ENCODE assay signal across 21 cellular contexts in the genomic region with DNA sequence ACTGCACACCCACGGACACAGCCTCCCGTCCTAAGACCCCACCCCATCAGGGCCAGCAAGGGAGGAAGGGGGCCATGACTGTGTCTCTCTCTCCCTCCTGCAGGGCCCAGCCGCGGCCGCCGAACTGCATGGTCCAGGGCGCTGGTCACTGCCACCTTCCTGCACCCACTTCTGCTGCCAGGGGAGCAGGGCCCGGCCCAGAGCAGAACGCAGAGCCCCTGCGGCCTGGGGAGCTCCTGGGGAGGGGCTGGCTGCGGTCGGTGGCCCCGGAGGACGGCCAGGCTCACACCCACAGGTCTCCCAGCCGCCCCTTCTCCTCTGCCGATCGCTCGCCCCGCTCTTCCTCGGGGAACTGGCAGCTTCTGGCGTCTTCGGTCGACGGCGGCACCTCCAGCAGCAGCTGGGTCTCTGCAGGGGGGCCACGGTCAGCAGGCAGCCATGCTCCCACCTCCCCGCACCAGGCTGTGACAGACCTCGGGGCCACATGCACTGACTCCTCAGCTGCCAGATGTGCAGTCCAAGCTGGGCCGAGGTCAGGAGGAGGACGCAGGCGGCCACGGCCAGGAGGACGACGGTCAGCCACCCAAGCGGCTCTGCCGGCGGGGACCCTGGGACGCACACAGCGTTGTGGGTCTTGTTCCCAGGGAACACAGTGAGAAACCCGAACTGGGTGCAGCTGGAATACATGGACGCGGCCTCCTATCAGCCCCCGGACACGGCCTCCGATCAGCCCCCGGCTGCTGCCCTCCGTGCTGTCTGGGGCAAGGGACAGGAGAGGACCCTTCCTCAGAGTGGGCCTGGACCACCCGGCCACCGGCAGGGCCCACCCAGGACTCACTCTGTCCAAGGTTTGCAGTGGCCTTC. TPM values are rescaled to one million over a fixed set of nuclear protein-coding genes. Genes with fewer than 3 reads are reported as not detected.
DNase-seq lines count a peak whose midpoint lies in the region; ATAC-seq and TF ChIP-seq lines count a peak whose summit lies in the region.
"Had no signal": no experiment of that assay in that cellular context is flagged by ENCODE, and none has a peak within 500 bp of the region (broad histone marks: within the 10 kb centered on the region; RNA-seq: fewer than 3 reads in every experiment).

No MANE protein-coding gene starts in this region.

- H3K27me3 ChIP-seq in IMR-90 (ENCODE audit: control insufficient read depth, insufficient read depth, low read length) (no peaks in the 10 kb centered on the region; the same call in 1 of the 2 replicates), osteoblast (ENCODE audit: insufficient read depth, low read length) (peaks cover 11% of the 10 kb centered on the region)

- no peaks in the 10 kb centered on the region for H3K79me1 ChIP-seq in IMR-90 (ENCODE audit: low read depth in 1 of 2, low read length in 2 of 2)

- no peak overlapping the region for H3K14ac ChIP-seq in IMR-90 (replicated peaks; ENCODE audit: low read depth, low read length)

- H4K8ac ChIP-seq in IMR-90 (ENCODE audit: low read depth in 2 of 2, low read length in 2 of 2), result no peak overlapping the region

- H3K56ac ChIP-seq in IMR-90 (ENCODE audit: extremely low read depth, insufficient read depth, low read length), result no peak overlapping the region

- H2AFZ ChIP-seq in IMR-90 (replicated peaks; ENCODE audit: low read length, poor library complexity) (peak overlapping the region; percentile 43), osteoblast (ENCODE audit: low read length) (no peak overlapping the region)

- H3K79me2 ChIP-seq in osteoblast (ENCODE audit: insufficient read depth, low read length), result no peaks in the 10 kb centered on the region

- H2AK9ac ChIP-seq in IMR-90 (replicated peaks; ENCODE audit: low read depth, low read length, poor library complexity), result peak overlapping the region; percentile 61

- intact Hi-C loops in activated CD4-positive, alpha-beta T cell treated with anti-CD3 and anti-CD28 coated beads, Interleukin-2, amount 10 ng/mL, durations not matched to agents 24 days and 14 days (cut with micrococcal nuclease), result loop anchor here (5.0 to 10.0 kb wide), 2 partner anchors 69 to 169 kb away; partner anchors contain the start of gene UBE2J2
- intact Hi-C loops in IMR-90 (cut with micrococcal nuclease), result no loop called here

- TF ChIP-seq RAD21 in IMR-90 (IDR thresholded peaks at IDR 0.05; ENCODE audit: low read length), result no peak

- no peak overlapping the region for H4K91ac ChIP-seq in IMR-90 (ENCODE audit: insufficient read depth, low read depth, low read length)

- H3K18ac ChIP-seq in IMR-90 (ENCODE audit: low read depth, low read length), result no peak overlapping the region

- ATAC-seq in IMR-90 (ENCODE audit: low read depth), result no peak

- no peaks in the 10 kb centered on the region for H3K27me3 Mint-ChIP-seq in activated CD4-positive, alpha-beta T cell treated with anti-CD3 and anti-CD28 coated beads, Interleukin-2, amount 10 ng/mL, durations not matched to agents 24 days and 14 days
- H3K27me3 Mint-ChIP-seq in activated CD4-positive, alpha-beta T cell treated with anti-CD3 and anti-CD28 coated beads, Interleukin-2, amount 10 ng/mL, durations not matched to agents 7 days and 5 days, result no peaks in the 10 kb centered on the region
- H3K27me3 Mint-ChIP-seq: CD8-positive, alpha-beta memory T cell had no signal

- TF ChIP-seq POLR2A in IMR-90 (IDR thresholded peaks at IDR 0.05; ENCODE audit: low read depth, low read length), result no peak

- POLR2A ChIA-PET in activated CD4-positive, alpha-beta T cell treated with anti-CD3 and anti-CD28 coated beads, Interleukin-2, amount 10 ng/mL, durations not matched to agents 7 days and 5 days (lab: Charles Lee), result no interaction called here
- POLR2A ChIA-PET in IMR-90 (lab: Charles Lee; ENCODE audit: unreplicated experiment), result no interaction called here

- H3K4ac ChIP-seq in IMR-90 (ENCODE audit: low read depth, low read length), result no peak overlapping the region

- H3K4me3 ChIP-seq in IMR-90 (ENCODE audit: insufficient read depth, low read depth, low read length) (no peak overlapping the region), osteoblast (ENCODE audit: insufficient read depth, low read length) (no peak overlapping the region)
- H3K4me3 ChIP-seq: colonic mucosa had no signal

- 63% methylated on average over 26 of the region's 49 CpGs; no CpG with 5 or more reads in 1 of the 2 experiments for WGBS in IMR-90 (ENCODE audit: extremely low coverage in 2 of 2, insufficient read length in 1 of 2), 2 experiments

- H2BK120ac ChIP-seq in IMR-90 (ENCODE audit: low read depth, low read length), result no peak overlapping the region

- no peak overlapping the region for H2AK5ac ChIP-seq in IMR-90 (ENCODE audit: low read depth, low read length)

- DNase-seq in activated CD4-positive, alpha-beta T cell treated with anti-CD3 and anti-CD28 coated beads, Interleukin-2, amount 10 ng/mL, durations not matched to agents 24 days and 14 days, result no peak
- no peak for DNase-seq in activated CD4-positive, alpha-beta T cell treated with anti-CD3 and anti-CD28 coated beads, Interleukin-2, amount 10 ng/mL, durations not matched to agents 7 days and 5 days
- DNase-seq in IMR-90, result no peak
- peak; percentile 1 for DNase-seq in effector CD4-positive, alpha-beta T cell
- DNase-seq in osteoblast (ENCODE audit: insufficient read length, low spot score, missing footprints), result peak; percentile 91
- no peak for DNase-seq in H4 (ENCODE audit: low spot score)
- DNase-seq in NCI-H345 treated with DMSO at 0.1 percent for 48 hours (lab: John Stamatoyannopoulos, UW; ENCODE audit: unreplicated experiment), result no peak
- DNase-seq in NCI-H2107 (lab: John Stamatoyannopoulos, UW), result no peak
- DNase-seq: activated CD4-positive, CD25-positive, alpha-beta regulatory T cell treated with anti-CD3 and anti-CD28 coated beads, Interleukin-2, amount 50 U/mL, for 72 hours; colonic mucosa; EL; KG1; NCI-H1105; SHP77 had no signal

- no peak overlapping the region for H3K27ac ChIP-seq in IMR-90 (ENCODE audit: insufficient read depth, low read length)
- H3K27ac ChIP-seq in osteoblast (ENCODE audit: low read depth, low read length), result no peak overlapping the region
- H3K27ac ChIP-seq: colonic mucosa, foreskin keratinocyte, HL-60 had no signal

- no peaks in the 10 kb centered on the region for H3K9me3 Mint-ChIP-seq in activated CD4-positive, alpha-beta T cell treated with anti-CD3 and anti-CD28 coated beads, Interleukin-2, amount 10 ng/mL, durations not matched to agents 24 days and 14 days
- H3K9me3 Mint-ChIP-seq in activated CD4-positive, alpha-beta T cell treated with anti-CD3 and anti-CD28 coated beads, Interleukin-2, amount 10 ng/mL, durations not matched to agents 7 days and 5 days, result no peaks in the 10 kb centered on the region
- H3K9me3 Mint-ChIP-seq: CD8-positive, alpha-beta memory T cell; T-helper 2 cell treated with Interferon-gamma antibody and Interleukin-4, amounts not matched to agents 5 μg/mL and 100 μg/mL, for 36 hours had no signal

- H4K5ac ChIP-seq in IMR-90 (ENCODE audit: low read depth, low read length), result no peak overlapping the region

- no peak overlapping the region for H3K27ac Mint-ChIP-seq in activated CD4-positive, alpha-beta T cell treated with anti-CD3 and anti-CD28 coated beads, Interleukin-2, amount 10 ng/mL, durations not matched to agents 24 days and 14 days
- H3K27ac Mint-ChIP-seq in activated CD4-positive, alpha-beta T cell treated with anti-CD3 and anti-CD28 coated beads, Interleukin-2, amount 10 ng/mL, durations not matched to agents 7 days and 5 days, result no peak overlapping the region
- H3K27ac Mint-ChIP-seq: progenitor cell of endocrine pancreas; T-helper 2 cell treated with Interferon-gamma antibody and Interleukin-4, amounts not matched to agents 5 μg/mL and 100 μg/mL, for 36 hours had no signal

- H4K20me1 ChIP-seq in IMR-90 (ENCODE audit: insufficient read depth, low read length), result no peaks in the 10 kb centered on the region
- H4K20me1 ChIP-seq in osteoblast (ENCODE audit: insufficient read depth, low read length), result no peaks in the 10 kb centered on the region

- TF ChIP-seq CTCF in IMR-90 (conservative IDR thresholded peaks at IDR 0.05; ENCODE audit: low read depth, low read length) (no peak), osteoblast (IDR thresholded peaks at IDR 0.05; ENCODE audit: extremely low read depth, low read depth, low read length) (no peak)

- dilution Hi-C loops in IMR-90 (cut with HindIII; ENCODE audit: low sequenced_read_pairs, unreplicated experiment), result no loop called here

- H3K9ac ChIP-seq in IMR-90 (ENCODE audit: low read depth, low read length), result no peak overlapping the region

- H3K4me2 ChIP-seq in IMR-90 (ENCODE audit: low read depth, low read length) (no peak overlapping the region), osteoblast (ENCODE audit: insufficient read depth, low read length) (no peak overlapping the region)

- peaks cover 17% of the 10 kb centered on the region for H3K36me3 Mint-ChIP-seq in activated CD4-positive, alpha-beta T cell treated with anti-CD3 and anti-CD28 coated beads, Interleukin-2, amount 10 ng/mL, durations not matched to agents 24 days and 14 days (ENCODE audit: low read depth)
- H3K36me3 Mint-ChIP-seq in activated CD4-positive, alpha-beta T cell treated with anti-CD3 and anti-CD28 coated beads, Interleukin-2, amount 10 ng/mL, durations not matched to agents 7 days and 5 days (ENCODE audit: low read depth), result no peaks in the 10 kb centered on the region
- H3K36me3 Mint-ChIP-seq: CD8-positive, alpha-beta memory T cell had no signal

- no peak overlapping the region for H3K23ac ChIP-seq in IMR-90 (ENCODE audit: low read depth, low read length)

- H3K4me3 Mint-ChIP-seq in activated CD4-positive, alpha-beta T cell treated with anti-CD3 and anti-CD28 coated beads, Interleukin-2, amount 10 ng/mL, durations not matched to agents 24 days and 14 days, result peak overlapping the region; percentile 88
- H3K4me3 Mint-ChIP-seq in activated CD4-positive, alpha-beta T cell treated with anti-CD3 and anti-CD28 coated beads, Interleukin-2, amount 10 ng/mL, durations not matched to agents 7 days and 5 days, result no peak overlapping the region
- H3K4me3 Mint-ChIP-seq: T-helper 2 cell treated with Interferon-gamma antibody and Interleukin-4, amounts not matched to agents 5 μg/mL and 100 μg/mL, for 36 hours had no signal

- no peak overlapping the region for H2BK15ac ChIP-seq in IMR-90 (ENCODE audit: low read depth, low read length)

- no peaks in the 10 kb centered on the region for H3K9me3 ChIP-seq in IMR-90 (ENCODE audit: control insufficient read depth, insufficient read depth, low read length)
- no peaks in the 10 kb centered on the region for H3K9me3 ChIP-seq in osteoblast (ENCODE audit: low read depth, low read length)
- H3K9me3 ChIP-seq: colonic mucosa had no signal

- no peaks in the 10 kb centered on the region for H3K9me1 ChIP-seq in IMR-90 (ENCODE audit: insufficient read depth, low read length)

- H3K4me1 ChIP-seq in IMR-90 (ENCODE audit: control insufficient read depth, insufficient read depth, low read length), result peaks cover 8% of the 10 kb centered on the region
- H3K4me1 ChIP-seq in osteoblast (ENCODE audit: insufficient read depth, low read length), result peaks cover 8% of the 10 kb centered on the region
- H3K4me1 ChIP-seq: foreskin keratinocyte had no signal

- H2BK20ac ChIP-seq in IMR-90 (ENCODE audit: low read depth, low read length), result no peak overlapping the region

- in situ Hi-C loops in IMR-90 (cut with MboI; ENCODE audit: low sequenced_read_pairs), result no loop called here

- H3K36me3 ChIP-seq in IMR-90 (ENCODE audit: control insufficient read depth, insufficient read depth, low read length) (no peaks in the 10 kb centered on the region), osteoblast (ENCODE audit: insufficient read depth, low read length) (no peaks in the 10 kb centered on the region)
- H3K36me3 ChIP-seq: colonic mucosa had no signal

- H2BK5ac ChIP-seq in IMR-90 (ENCODE audit: low read depth, low read length, poor library complexity, severe bottlenecking), result no peak overlapping the region

- CTCF ChIA-PET in activated CD4-positive, alpha-beta T cell treated with anti-CD3 and anti-CD28 coated beads, Interleukin-2, amount 10 ng/mL, durations not matched to agents 7 days and 5 days (lab: Charles Lee), result interaction anchor here (0.9 to 1.0 kb wide), 2 partner anchors 81 to 140 kb away, joined by 3 read pairs; no protein-coding TSS in a partner anchor
- CTCF ChIA-PET in IMR-90 (lab: Yijun Ruan, JAX), result no interaction called here

- H3K4me1 Mint-ChIP-seq in activated CD4-positive, alpha-beta T cell treated with anti-CD3 and anti-CD28 coated beads, Interleukin-2, amount 10 ng/mL, durations not matched to agents 24 days and 14 days, result peaks cover 19% of the 10 kb centered on the region
- H3K4me1 Mint-ChIP-seq in activated CD4-positive, alpha-beta T cell treated with anti-CD3 and anti-CD28 coated beads, Interleukin-2, amount 10 ng/mL, durations not matched to agents 7 days and 5 days, result peaks cover 22% of the 10 kb centered on the region

- no TSS peak for BruUV-seq in IMR-90 (replicated peaks; lab: Mats Ljungman, UMichigan)

RNA-seq across cellular contexts. Expression of gene TNFRSF18, which starts 2.6 kb away (rescaled TPM):
- 250 and 254 TPM in 2 replicates for total RNA-seq in activated CD4-positive, alpha-beta T cell treated with anti-CD3 and anti-CD28 coated beads, Interleukin-2, amount 10 ng/mL, durations not matched to agents 24 days and 14 days
- 10 to 100 TPM; 26.0 to 33.9 TPM for total RNA-seq in activated CD4-positive, alpha-beta T cell treated with anti-CD3 and anti-CD28 coated beads, Interleukin-2, amount 10 ng/mL, durations not matched to agents 7 days and 5 days
- total RNA-seq in IMR-90 (2012; rRNA removed) (0.18 TPM in 1 of 2 replicates, not detected in the other), osteoblast (0.29 TPM in 1 of 2 replicates, not detected in the other)
- polyA plus RNA-seq in IMR-90 (2012; rRNA removed), result 1.0 and 1.2 TPM in 2 replicates
- polyA plus RNA-seq in IMR-90 (2012; cell fraction: cytosol; rRNA removed), result 0.23 and 0.65 TPM in 2 replicates
- 4.4 and 10.1 TPM in 2 replicates for polyA plus RNA-seq in IMR-90 (2012; cell fraction: nucleus; rRNA removed; ENCODE audit: low replicate concordance)
- not detected in 2 replicates for total RNA-seq in H4 (2014; rRNA removed; shearing (Covaris generic))
- total RNA-seq: endothelial cell of umbilical vein had no signal
- polyA plus RNA-seq: endothelial cell of umbilical vein had no signal

RNA-seq across cellular contexts. Expression of gene TNFRSF4, which starts 10.2 kb away (rescaled TPM):
- 692 and 702 TPM in 2 replicates for total RNA-seq in activated CD4-positive, alpha-beta T cell treated with anti-CD3 and anti-CD28 coated beads, Interleukin-2, amount 10 ng/mL, durations not matched to agents 24 days and 14 days
- total RNA-seq in activated CD4-positive, alpha-beta T cell treated with anti-CD3 and anti-CD28 coated beads, Interleukin-2, amount 10 ng/mL, durations not matched to agents 7 days and 5 days, result 10 to 100 TPM; 44.1 to 52.8 TPM
- total RNA-seq in IMR-90 (2012; rRNA removed) (not detected in 2 replicates), osteoblast (under 0.01 TPM in 1 of 2 replicates, not detected in the other)
- 0.15 and 0.44 TPM in 2 replicates for polyA plus RNA-seq in IMR-90 (2012; rRNA removed)
- polyA plus RNA-seq in IMR-90 (2012; cell fraction: cytosol; rRNA removed), result 0.23 and 0.40 TPM in 2 replicates
- polyA plus RNA-seq in IMR-90 (2012; cell fraction: nucleus; rRNA removed; ENCODE audit: low replicate concordance), result 0.63 and 1.3 TPM in 2 replicates
- not detected in 2 replicates for total RNA-seq in H4 (2014; rRNA removed; shearing (Covaris generic))
- total RNA-seq: foreskin keratinocyte had no signal
- polyA plus RNA-seq: foreskin keratinocyte had no signal

RNA-seq across cellular contexts. Expression of gene SDF4, which starts 28.0 kb away (rescaled TPM):
- total RNA-seq in activated CD4-positive, alpha-beta T cell treated with anti-CD3 and anti-CD28 coated beads, Interleukin-2, amount 10 ng/mL, durations not matched to agents 24 days and 14 days, result 175 and 194 TPM in 2 replicates
- 10 to 100 TPM; 81.7 to 91.4 TPM for total RNA-seq in activated CD4-positive, alpha-beta T cell treated with anti-CD3 and anti-CD28 coated beads, Interleukin-2, amount 10 ng/mL, durations not matched to agents 7 days and 5 days
- total RNA-seq in IMR-90 (2012; rRNA removed) (57.0 and 69.4 TPM in 2 replicates), osteoblast (136 and 151 TPM in 2 replicates)
- polyA plus RNA-seq in IMR-90 (2012; rRNA removed), result 250 and 252 TPM in 2 replicates
- polyA plus RNA-seq in IMR-90 (2012; cell fraction: cytosol; rRNA removed), result 292 and 384 TPM in 2 replicates
- 224 and 287 TPM in 2 replicates for polyA plus RNA-seq in IMR-90 (2012; cell fraction: nucleus; rRNA removed; ENCODE audit: low replicate concordance)
- 101 and 116 TPM in 2 replicates for total RNA-seq in H4 (2014; rRNA removed; shearing (Covaris generic))

RNA-seq across cellular contexts. Expression of gene B3GALT6, which starts 28.2 kb away (rescaled TPM):
- 42.5 and 43.2 TPM in 2 replicates for total RNA-seq in activated CD4-positive, alpha-beta T cell treated with anti-CD3 and anti-CD28 coated beads, Interleukin-2, amount 10 ng/mL, durations not matched to agents 24 days and 14 days
- total RNA-seq in activated CD4-positive, alpha-beta T cell treated with anti-CD3 and anti-CD28 coated beads, Interleukin-2, amount 10 ng/mL, durations not matched to agents 7 days and 5 days, result 10 to 100 TPM; 15.8 to 19.2 TPM
- total RNA-seq in IMR-90 (2012; rRNA removed) (12.2 and 18.3 TPM in 2 replicates), osteoblast (26.5 and 29.7 TPM in 2 replicates)
- polyA plus RNA-seq in IMR-90 (2012; rRNA removed), result 23.0 and 29.2 TPM in 2 replicates
- 24.3 and 37.0 TPM in 2 replicates for polyA plus RNA-seq in IMR-90 (2012; cell fraction: cytosol; rRNA removed)
- 10.2 and 16.5 TPM in 2 replicates for polyA plus RNA-seq in IMR-90 (2012; cell fraction: nucleus; rRNA removed; ENCODE audit: low replicate concordance)
- 20.5 and 29.6 TPM in 2 replicates for total RNA-seq in H4 (2014; rRNA removed; shearing (Covaris generic))

RNA-seq across cellular contexts. Expression of gene TTLL10, which starts 30.1 kb away (rescaled TPM):
- total RNA-seq in activated CD4-positive, alpha-beta T cell treated with anti-CD3 and anti-CD28 coated beads, Interleukin-2, amount 10 ng/mL, durations not matched to agents 24 days and 14 days, result not detected in 2 replicates
- total RNA-seq in activated CD4-positive, alpha-beta T cell treated with anti-CD3 and anti-CD28 coated beads, Interleukin-2, amount 10 ng/mL, durations not matched to agents 7 days and 5 days, result under 1 TPM; 0.15 to 0.27 TPM
- total RNA-seq in IMR-90 (2012; rRNA removed) (not detected in 2 replicates), osteoblast (not detected in 2 replicates)
- polyA plus RNA-seq in IMR-90 (2012; rRNA removed), result not detected in 2 replicates
- polyA plus RNA-seq in IMR-90 (2012; cell fraction: cytosol; rRNA removed), result not detected in 2 replicates
- not detected in 2 replicates for polyA plus RNA-seq in IMR-90 (2012; cell fraction: nucleus; rRNA removed; ENCODE audit: low replicate concordance)
- total RNA-seq in H4 (2014; rRNA removed; shearing (Covaris generic)), result not detected in 2 replicates
- total RNA-seq: CD8-positive, alpha-beta memory T cell; endothelial cell of umbilical vein; foreskin keratinocyte; lower leg skin had no signal
- polyA plus RNA-seq: CD8-positive, alpha-beta memory T cell; endothelial cell of umbilical vein had no signal

Comparison
In these comparisons a context has a peak if more than half of its experiments do, and no peak if none do; other contexts are left out.
1. DNase-seq: peak in effector CD4-positive, alpha-beta T cell (single experiment) and osteoblast (single experiment); none in activated CD4-positive, alpha-beta T cell treated with anti-CD3 and anti-CD28 coated beads, Interleukin-2, amount 10 ng/mL, durations not matched to agents 24 days and 14 days (single experiment), activated CD4-positive, alpha-beta T cell treated with anti-CD3 and anti-CD28 coated beads, Interleukin-2, amount 10 ng/mL, durations not matched to agents 7 days and 5 days (single experiment), IMR-90 (single experiment), H4 (single experiment), NCI-H345 treated with DMSO at 0.1 percent for 48 hours (single experiment) and NCI-H2107 (single experiment).
2. RNA of gene TNFRSF18, which starts 2.6 kb away (total RNA-seq): 250 to 254 TPM in activated CD4-positive, alpha-beta T cell treated with anti-CD3 and anti-CD28 coated beads, Interleukin-2, amount 10 ng/mL, durations not matched to agents 24 days and 14 days and 26.0 to 33.9 TPM in activated CD4-positive, alpha-beta T cell treated with anti-CD3 and anti-CD28 coated beads, Interleukin-2, amount 10 ng/mL, durations not matched to agents 7 days and 5 days; 0.18 TPM in IMR-90, 0.29 TPM in osteoblast and not detected in H4; every median in the first group is over 10 times any median in the second.
3. RNA of gene TNFRSF4, which starts 10.2 kb away (total RNA-seq): 692 to 702 TPM in activated CD4-positive, alpha-beta T cell treated with anti-CD3 and anti-CD28 coated beads, Interleukin-2, amount 10 ng/mL, durations not matched to agents 24 days and 14 days and 44.1 to 52.8 TPM in activated CD4-positive, alpha-beta T cell treated with anti-CD3 and anti-CD28 coated beads, Interleukin-2, amount 10 ng/mL, durations not matched to agents 7 days and 5 days; not detected in IMR-90, under 0.01 TPM in osteoblast and not detected in H4; every median in the first group is over 10 times any median in the second.